27 cellular contexts compared by ENCODE assay signal in the genomic region with DNA sequence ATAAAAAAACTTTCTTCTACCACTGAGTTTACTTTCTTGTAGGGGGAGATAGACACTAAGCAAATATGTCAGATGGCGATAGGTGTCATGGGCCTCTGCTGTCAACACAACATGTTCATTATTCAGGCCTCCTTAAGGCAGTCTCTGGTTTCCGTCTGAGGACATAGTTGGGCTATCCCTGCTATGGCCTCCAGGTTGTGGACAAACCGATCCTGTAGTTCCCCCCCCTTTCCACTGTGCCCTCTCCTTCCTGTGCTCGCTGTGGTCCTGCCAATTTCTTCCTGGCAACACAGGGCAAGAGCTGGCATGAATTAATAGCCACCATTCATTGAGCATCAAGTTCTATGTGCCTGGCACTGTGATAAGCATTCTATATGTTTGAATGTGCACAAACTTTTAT.
"Had no signal": no experiment of that assay in that cellular context is flagged by ENCODE, and none has a peak within 500 bp of the region (broad histone marks: within the 10 kb centered on the region; RNA-seq: fewer than 3 reads in every experiment).

No MANE protein-coding gene starts in this region.

- H3K4me1 ChIP-seq: right lobe of liver, uterus had no signal

- H3K9me3 ChIP-seq: neutrophil, pancreas, prostate gland, right lobe of liver, sigmoid colon, stomach, thoracic aorta, thyroid gland, tibial nerve, upper lobe of left lung, uterus had no signal

- H3K4me3 Mint-ChIP-seq: naive B cell; naive thymus-derived CD8-positive, alpha-beta T cell; natural killer cell treated with Interleukin-12 subunit alpha and Interleukin-12 subunit beta and Interleukin-15 and Interleukin-18, amount 100 ng/mL, for 72 hours; nephron progenitor cell; neural crest cell; stimulated activated memory B cell treated with anti-CD40 and anti-IgM and Interleukin-4, amounts not matched to agents 10 μg/mL and 1 μg/mL and 100 μg/mL, for 72 hours had no signal

- DNase-seq: naive B cell; naive thymus-derived CD8-positive, alpha-beta T cell; nucleus accumbens; pancreas; right cardiac atrium; right lobe of liver; sigmoid colon; small intestine; stimulated activated CD4-positive, alpha-beta T cell treated with anti-CD3 and anti-CD28 coated beads, Interleukin-15, amount 100 ng/mL, for 24 hours; stimulated activated CD4-positive, alpha-beta T cell treated with anti-CD3 and anti-CD28 coated beads, Interleukin-4, amount 100 ng/mL, for 1 hour; stimulated activated CD4-positive, alpha-beta T cell treated with anti-CD3 and anti-CD28 coated beads, Interleukin-4, amount 100 ng/mL, for 4 hours; stimulated activated CD8-positive, alpha-beta memory T cell treated with anti-CD3 and anti-CD28 coated beads, Interleukin-4, amount 100 ng/mL, for 48 hours; stimulated activated naive CD4-positive, alpha-beta T cell; stimulated activated naive CD8-positive, alpha-beta T cell treated with anti-CD3 and anti-CD28 coated beads, Interleukin-15, Interleukin-2, amounts not matched to agents 100 U/mL and 50 U/mL, for 24 hours; stomach; thyroid gland; trophoblast cell; upper lobe of left lung; uterus had no signal

- H3K4me3 ChIP-seq: pancreas, prostate gland, right lobe of liver, sigmoid colon, stomach, thoracic aorta, thyroid gland, tibial nerve, upper lobe of left lung, uterus had no signal

- H3K27ac Mint-ChIP-seq: naive B cell; naive thymus-derived CD8-positive, alpha-beta T cell; natural killer cell treated with Interleukin-12 subunit alpha and Interleukin-12 subunit beta and Interleukin-15 and Interleukin-18, amount 100 ng/mL, for 72 hours; nephron progenitor cell; stimulated activated memory B cell treated with anti-CD40 and anti-IgM and Interleukin-4, amounts not matched to agents 10 μg/mL and 1 μg/mL and 100 μg/mL, for 72 hours had no signal

- ATAC-seq: naive thymus-derived CD8-positive, alpha-beta T cell; natural killer cell treated with Interleukin-12 subunit alpha and Interleukin-12 subunit beta and Interleukin-15 and Interleukin-18, amount 100 ng/mL, for 72 hours; pancreas; right cardiac atrium; right lobe of liver; stimulated activated naive CD8-positive, alpha-beta T cell treated with anti-CD3 and anti-CD28 coated beads, Interleukin-15, Interleukin-2, amounts not matched to agents 100 U/mL and 50 U/mL, for 24 hours had no signal

- H3K36me3 Mint-ChIP-seq: naive B cell; naive thymus-derived CD8-positive, alpha-beta T cell; natural killer cell treated with Interleukin-12 subunit alpha and Interleukin-12 subunit beta and Interleukin-15 and Interleukin-18, amount 100 ng/mL, for 72 hours; stimulated activated memory B cell treated with anti-CD40 and anti-IgM and Interleukin-4, amounts not matched to agents 10 μg/mL and 1 μg/mL and 100 μg/mL, for 72 hours had no signal

- H3K4me1 Mint-ChIP-seq: naive thymus-derived CD8-positive, alpha-beta T cell; neural crest cell had no signal

- H3K9me3 Mint-ChIP-seq: naive thymus-derived CD8-positive, alpha-beta T cell; natural killer cell treated with Interleukin-12 subunit alpha and Interleukin-12 subunit beta and Interleukin-15 and Interleukin-18, amount 100 ng/mL, for 72 hours; nephron progenitor cell; neural crest cell; stimulated activated memory B cell treated with anti-CD40 and anti-IgM and Interleukin-4, amounts not matched to agents 10 μg/mL and 1 μg/mL and 100 μg/mL, for 72 hours had no signal

- H3K27ac ChIP-seq: neutrophil, pancreas, prostate gland, right lobe of liver, stomach, thoracic aorta, thyroid gland, tibial nerve, upper lobe of left lung, uterus had no signal

- H3K27me3 ChIP-seq: pancreas, right lobe of liver, sigmoid colon, stomach, thyroid gland, tibial nerve, upper lobe of left lung, uterus had no signal

- H3K36me3 ChIP-seq: neutrophil, pancreas, prostate gland, right lobe of liver, sigmoid colon, stomach, thoracic aorta, thyroid gland, tibial nerve, upper lobe of left lung, uterus had no signal
